In the genomic region with DNA sequence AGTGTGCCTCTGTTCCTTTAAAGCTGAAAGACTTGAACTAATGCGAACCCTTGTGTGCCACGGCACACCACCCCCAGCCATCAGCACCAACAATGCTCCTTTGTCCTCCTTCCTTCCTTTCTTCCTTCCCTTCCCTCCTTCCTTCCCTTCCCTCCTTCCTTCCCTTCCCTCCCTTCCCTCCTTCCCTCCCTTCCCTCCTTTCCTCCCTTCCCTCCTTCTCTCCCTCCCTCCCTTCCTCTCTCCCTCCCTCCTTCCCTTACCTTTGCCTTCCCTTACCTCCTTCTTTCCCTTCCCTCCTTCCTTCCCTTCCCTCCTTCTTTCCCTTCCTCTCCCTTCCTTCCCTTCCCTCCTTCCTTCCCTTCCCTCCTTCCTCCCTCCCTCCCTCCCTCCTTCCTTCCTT, we compare ENCODE assay signal across 34 cellular contexts.
"Had no signal": no experiment of that assay in that cellular context is flagged by ENCODE, and none has a peak within 500 bp of the region (broad histone marks: within the 10 kb centered on the region; RNA-seq: fewer than 3 reads in every experiment).

No MANE protein-coding gene starts in this region.

- H3K4me3 ChIP-seq: MG63 had no signal

- DNase-seq: Karpas-422, Kasumi-1, MG63, MM.1S, MV-4-11, NCI-H1048, NCI-H1092, NCI-H1092 treated with DMSO at 0.1 percent for 48 hours, NCI-H1105, NCI-H1105 treated with DMSO at 0.1 percent for 48 hours, NCI-H1417, NCI-H1417 treated with DMSO at 0.1 percent for 48 hours, NCI-H1436, NCI-H1436 treated with DMSO at 0.1 percent for 48 hours, NCI-H146, NCI-H1694, NCI-H1694 treated with DMSO at 0.1 percent for 48 hours, NCI-H187, NCI-H187 treated with DMSO at 0.1 percent for 48 hours, NCI-H1930, NCI-H2029, NCI-H2029 treated with DMSO at 0.1 percent for 48 hours, NCI-H2081, NCI-H2081 treated with DMSO at 0.1 percent for 48 hours, NCI-H2107, NCI-H2171, NCI-H2171 treated with DMSO at 0.1 percent for 48 hours, NCI-H2227 treated with DMSO at 0.1 percent for 48 hours, NCI-H226, NCI-H345, NCI-H446, NCI-H446 treated with DMSO at 0.1 percent for 48 hours, NCI-H510A, NCI-H510A treated with DMSO at 0.1 percent for 48 hours had no signal

- H3K9me3 ChIP-seq: MG63 had no signal

- H3K36me3 ChIP-seq: MG63 had no signal
